Comparison of ENCODE assay signal across 13 cellular contexts in the genomic region with DNA sequence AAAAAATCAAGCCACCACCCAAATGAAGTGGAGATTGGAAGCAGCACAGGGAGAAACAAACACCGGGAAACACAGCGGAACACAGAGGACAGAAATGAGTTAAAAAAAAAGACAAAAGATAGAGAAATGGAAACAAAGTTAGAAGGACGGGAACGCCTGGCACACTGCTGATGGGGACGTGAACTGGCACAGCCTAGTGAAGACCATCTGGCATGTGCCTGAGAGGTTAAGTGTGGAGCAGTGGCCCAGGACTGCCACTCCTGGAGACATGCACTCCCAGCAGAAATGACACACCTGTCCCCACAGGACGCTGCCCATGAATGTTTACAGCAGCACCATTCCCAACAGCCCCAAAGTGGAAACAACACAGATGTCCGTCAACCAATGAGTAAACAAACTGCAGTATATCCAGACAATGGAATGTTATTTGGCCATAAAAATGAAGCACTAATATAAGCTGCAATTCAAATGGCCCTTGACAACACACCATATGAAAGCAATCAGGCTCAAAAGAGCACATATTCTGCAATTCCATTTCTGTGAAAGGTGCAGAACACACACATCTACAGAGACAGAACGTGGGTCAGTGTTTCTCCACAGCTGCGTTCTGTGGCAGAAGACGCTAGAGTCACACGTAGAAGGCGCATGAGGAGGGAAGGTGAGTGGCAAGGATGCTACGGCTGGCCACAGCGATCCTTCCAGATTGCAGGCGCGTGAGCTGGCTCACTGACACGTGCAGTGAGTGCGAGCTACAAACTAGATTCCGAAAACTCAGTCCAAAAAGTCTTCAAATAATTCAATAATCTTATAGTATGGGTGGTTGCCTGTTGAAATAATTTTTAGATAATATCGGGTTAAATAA. TPM values are rescaled to one million over a fixed set of nuclear protein-coding genes. Genes with fewer than 3 reads are reported as not detected.
DNase-seq lines count a peak whose midpoint lies in the region; ATAC-seq and TF ChIP-seq lines count a peak whose summit lies in the region.
"Had no signal": no experiment of that assay in that cellular context is flagged by ENCODE, and none has a peak within 500 bp of the region (broad histone marks: within the 10 kb centered on the region; RNA-seq: fewer than 3 reads in every experiment).

No MANE protein-coding gene starts in this region.

- H3K4me1 ChIP-seq in BLaER1 treated with 17β-estradiol and CSF1 and Interleukin-3, amounts not matched to agents 10 nM and 100 nM: peaks cover 37 to 80% (median 70%) of the 10 kb centered on the region in 10 experiments

- H3K27me3 ChIP-seq in BLaER1 treated with 17β-estradiol and CSF1 and Interleukin-3, amounts not matched to agents 10 nM and 100 nM: no peaks in the 10 kb centered on the region
- H3K27me3 ChIP-seq: breast epithelium had no signal

- in situ Hi-C loops in G401 (cut with HindIII; ENCODE audit: low sequenced_read_pairs): no loop called here

- H3K27ac Mint-ChIP-seq in brain (peak overlapping the region in 3 of 5 experiments; percentile 8 to 58 (median 11)), nephron (peak overlapping the region; percentile 4 to 73 (median 37))

- peak overlapping the region in 4 of 11 experiments; percentile 1 to 66 (median 62); a peak in 6 of 22 replicates for H3K9ac ChIP-seq in BLaER1 treated with 17β-estradiol and CSF1 and Interleukin-3, amounts not matched to agents 10 nM and 100 nM

- peaks cover 53% of the 10 kb centered on the region for H3K4me1 Mint-ChIP-seq in brain
- H3K4me1 Mint-ChIP-seq in nephron: peaks cover 34% of the 10 kb centered on the region

- peaks cover 3% of the 10 kb centered on the region for H3K27me3 Mint-ChIP-seq in brain
- no peaks in the 10 kb centered on the region for H3K27me3 Mint-ChIP-seq in nephron (ENCODE audit: low read depth)

- ATAC-seq in HG03097 (IDR thresholded peaks at IDR 0.05; ENCODE audit: low FRiP score, unreplicated experiment) (no peak), HG03520 (IDR thresholded peaks at IDR 0.05; ENCODE audit: unreplicated experiment) (no peak)
- ATAC-seq: mucosa of descending colon had no signal

- peak; percentile 40 for DNase-seq in G401 (ENCODE audit: low spot score)
- no peak for DNase-seq in NCI-H1436 treated with DMSO at 0.1 percent for 48 hours (lab: John Stamatoyannopoulos, UW)
- DNase-seq: Calu3, mucosa of descending colon, NCI-H1092 treated with DMSO at 0.1 percent for 48 hours, substantia nigra, SW 1271 had no signal

- 0 out of 22 replicates have a peak overlapping the region, but pooled peaks of 1 of the 11 experiments have one; percentile 11 for H3K27ac ChIP-seq in BLaER1 treated with 17β-estradiol and CSF1 and Interleukin-3, amounts not matched to agents 10 nM and 100 nM

- peaks cover 8 to 61% (median 20%) of the 10 kb centered on the region in 11 experiments; a peak in 20 of 22 replicates for H3K36me3 ChIP-seq in BLaER1 treated with 17β-estradiol and CSF1 and Interleukin-3, amounts not matched to agents 10 nM and 100 nM
- H3K36me3 ChIP-seq: breast epithelium had no signal

- TF ChIP-seq CTCF in brain (conservative IDR thresholded peaks at IDR 0.05): no peak
- no peak for TF ChIP-seq CTCF in nephron (IDR thresholded peaks at IDR 0.05; ENCODE audit: unreplicated experiment in 3 of 3)

- H3K36me3 Mint-ChIP-seq in brain (peaks cover 17% of the 10 kb centered on the region), nephron (ENCODE audit: low read depth) (peaks cover 6% of the 10 kb centered on the region)

- H3K9me3 Mint-ChIP-seq in brain: peaks cover 0 to 5% (median 0%) of the 10 kb centered on the region in 5 experiments
- H3K9me3 Mint-ChIP-seq in nephron: no peaks in the 10 kb centered on the region

- peaks cover 8 to 94% (median 56%) of the 10 kb centered on the region in 11 experiments; a peak in 19 of 22 replicates for H4K20me1 ChIP-seq in BLaER1 treated with 17β-estradiol and CSF1 and Interleukin-3, amounts not matched to agents 10 nM and 100 nM

- peak overlapping the region in 7 of 11 experiments; percentile 17 to 86 (median 62); a peak in 11 of 22 replicates for H3K4me2 ChIP-seq in BLaER1 treated with 17β-estradiol and CSF1 and Interleukin-3, amounts not matched to agents 10 nM and 100 nM

- no peak overlapping the region for H3K4me3 Mint-ChIP-seq in brain
- H3K4me3 Mint-ChIP-seq in nephron: no peak overlapping the region

- H3K4me3 ChIP-seq in BLaER1 treated with 17β-estradiol and CSF1 and Interleukin-3, amounts not matched to agents 10 nM and 100 nM: no peak overlapping the region
- H3K4me3 ChIP-seq: breast epithelium, mucosa of descending colon had no signal

- no peaks in the 10 kb centered on the region for H3K9me3 ChIP-seq in BLaER1 treated with 17β-estradiol and CSF1 and Interleukin-3, amounts not matched to agents 10 nM and 100 nM (replicated peaks in 1 of 11)
- H3K9me3 ChIP-seq: breast epithelium, mucosa of descending colon had no signal

RNA-seq across cellular contexts. Expression of gene THAP4, which starts 24.6 kb away (rescaled TPM):
- total RNA-seq in G401 (2014; rRNA removed; shearing (Covaris generic)): 85.0 and 86.2 TPM in 2 replicates
- 109 TPM for polyA plus RNA-seq in brain (ENCODE audit: insufficient read depth, low read depth, low replicate concordance)

RNA-seq across cellular contexts. Expression of gene ATG4B, which starts 25.1 kb away (rescaled TPM):
- total RNA-seq in G401 (2014; rRNA removed; shearing (Covaris generic)): 71.2 and 118 TPM in 2 replicates
- 42.6 TPM for polyA plus RNA-seq in brain (ENCODE audit: insufficient read depth, low read depth, low replicate concordance)

RNA-seq across cellular contexts. Expression of gene BOK, which starts 53.8 kb away (rescaled TPM):
- total RNA-seq in G401 (2014; rRNA removed; shearing (Covaris generic)): 26.9 and 36.3 TPM in 2 replicates
- 76.1 TPM for polyA plus RNA-seq in brain (ENCODE audit: insufficient read depth, low read depth, low replicate concordance)
